Comparison of ENCODE assay signal across 1 cellular context in the genomic region with DNA sequence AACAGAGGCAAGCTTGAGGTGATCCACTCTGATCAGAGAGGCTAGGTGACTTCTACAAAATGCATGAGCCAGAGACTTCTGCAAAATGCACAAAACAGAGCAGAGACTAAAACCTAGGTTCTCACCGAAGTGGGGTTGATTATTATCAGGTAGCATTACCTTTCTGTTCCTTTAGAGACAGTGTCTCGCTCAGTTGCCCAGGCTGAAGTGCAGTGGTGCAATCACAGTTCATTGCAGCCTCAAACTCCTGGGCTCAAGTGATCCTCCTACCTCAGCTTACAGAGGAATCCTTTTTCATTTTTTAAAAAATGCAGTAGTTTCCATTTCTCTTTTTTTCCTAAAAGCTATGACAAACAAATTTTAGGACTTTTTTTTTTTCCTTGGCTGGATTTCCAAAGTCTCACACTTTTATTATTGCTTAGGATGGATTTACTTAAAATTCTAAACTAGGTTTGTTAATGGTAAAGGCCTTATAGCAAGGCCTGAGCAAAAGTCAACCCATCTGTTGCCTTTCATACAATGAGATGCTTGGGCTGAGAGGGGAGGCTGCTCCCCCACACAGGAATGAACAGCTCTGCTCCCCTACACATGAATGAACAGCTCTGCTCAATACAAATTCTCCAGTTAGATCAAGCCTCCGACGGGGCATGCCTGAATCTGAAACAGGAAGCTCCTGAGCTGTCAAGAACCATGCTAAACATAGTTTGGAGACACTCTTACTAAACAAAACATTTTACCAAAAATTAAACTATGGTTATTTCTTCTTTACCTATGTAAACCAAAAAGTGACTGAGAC.
TF ChIP-seq lines count a peak whose summit lies in the region.

No MANE protein-coding gene starts in this region.

TF ChIP-seq in H1, 55 proteins besides CTCF, POLR2A, EP300 and RAD21:
- TF ChIP-seq SIN3A (conservative IDR thresholded peaks at IDR 0.05 in 1 of 2, IDR thresholded peaks at IDR 0.05 in 1 of 2; ENCODE audit: low read depth in 1 of 2, low read length in 2 of 2) (no peak), EZH2 (IDR thresholded peaks at IDR 0.05; ENCODE audit: low read depth, low read length, severe bottlenecking) (no peak), EGR1 (IDR thresholded peaks at IDR 0.05; ENCODE audit: borderline replicate concordance, low read depth, low read length) (no peak), ZNF274 (IDR thresholded peaks at IDR 0.05; ENCODE audit: borderline replicate concordance, extremely low read depth, low read length) (no peak), CHD2 (IDR thresholded peaks at IDR 0.05; ENCODE audit: low read length) (no peak), CBX5 (IDR thresholded peaks at IDR 0.05; ENCODE audit: low read depth, low read length) (no peak), SUZ12 (IDR thresholded peaks at IDR 0.05; ENCODE audit: low read length) (no peak), TCF12 (IDR thresholded peaks at IDR 0.05; ENCODE audit: low read depth, low read length) (no peak), SIX5 (IDR thresholded peaks at IDR 0.05; ENCODE audit: low read depth, low read length) (no peak), MAFK (IDR thresholded peaks at IDR 0.05; ENCODE audit: low read depth, low read length) (no peak)
